Comparison of ENCODE assay signal across 8 cellular contexts in the genomic region with DNA sequence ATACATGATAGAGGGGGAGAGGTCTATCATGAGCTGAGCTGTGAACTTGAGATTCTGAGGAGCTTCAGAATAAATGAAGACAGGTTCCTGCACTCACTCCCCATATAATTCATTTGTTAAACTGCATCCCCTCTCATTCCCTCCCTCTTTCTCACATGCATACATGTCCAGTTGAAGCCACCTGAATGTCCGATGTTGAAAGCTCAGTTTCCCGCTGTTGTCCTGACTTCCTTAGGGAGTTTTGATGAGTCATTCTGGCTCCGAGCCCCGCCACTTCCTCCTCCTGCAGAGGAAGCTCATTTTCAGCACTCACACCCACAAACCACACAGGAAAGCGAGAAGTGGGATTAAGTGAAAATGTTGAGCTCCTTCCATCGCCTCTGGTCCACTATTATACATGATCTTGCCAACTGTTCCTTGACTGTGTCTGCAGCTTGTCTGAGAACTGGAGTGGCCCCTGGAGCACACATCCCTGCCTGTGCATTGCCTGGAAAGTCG.
A peak's percentile ranks its signal among the peaks of the same experiment; 100 is the strongest.
DNase-seq lines count a peak whose midpoint lies in the region; ATAC-seq, FAIRE-seq and TF ChIP-seq lines count a peak whose summit lies in the region.

No MANE protein-coding gene starts in this region.

- H3K79me2 ChIP-seq in Karpas-422 (ENCODE audit: low read length) = no peaks in the 10 kb centered on the region

- H3K36me3 Mint-ChIP-seq in activated naive CD8-positive, alpha-beta T cell treated with anti-CD3 and anti-CD28 coated beads, Interleukin-2, amount 50 U/mL, for 24 hours (ENCODE audit: low read depth) = no peaks in the 10 kb centered on the region

- H3K27ac ChIP-seq in Karpas-422 (ENCODE audit: low read length) = no peak overlapping the region

- FAIRE-seq in HTR-8/SVneo (lab: Jason Lieb, UNC) = peak; percentile 4

- H3K27me3 Mint-ChIP-seq in activated naive CD8-positive, alpha-beta T cell treated with anti-CD3 and anti-CD28 coated beads, Interleukin-2, amount 50 U/mL, for 24 hours = no peaks in the 10 kb centered on the region

- H3K9me2 ChIP-seq in Karpas-422 (replicated peaks; ENCODE audit: insufficient read depth, low read length) = no peaks in the 10 kb centered on the region

- H3K4me1 Mint-ChIP-seq in activated naive CD8-positive, alpha-beta T cell treated with anti-CD3 and anti-CD28 coated beads, Interleukin-2, amount 50 U/mL, for 24 hours = peaks cover 8% of the 10 kb centered on the region

- H3K36me3 ChIP-seq in skeletal muscle satellite cell (ENCODE audit: insufficient read depth, low read length) (no peaks in the 10 kb centered on the region), BE2C (no peaks in the 10 kb centered on the region), Karpas-422 (ENCODE audit: insufficient read depth, low read length) (no peaks in the 10 kb centered on the region)

- H3K27ac Mint-ChIP-seq in activated naive CD8-positive, alpha-beta T cell treated with anti-CD3 and anti-CD28 coated beads, Interleukin-2, amount 50 U/mL, for 24 hours = no peak overlapping the region

- H3K4me2 ChIP-seq in skeletal muscle satellite cell (ENCODE audit: low read length) = peak overlapping the region; percentile 65
- no peak overlapping the region for H3K4me2 ChIP-seq in Karpas-422 (ENCODE audit: low read depth, low read length, poor library complexity, severe bottlenecking)

- H4K20me1 ChIP-seq in Karpas-422 (ENCODE audit: insufficient read depth, low read depth, low read length) = no peaks in the 10 kb centered on the region

- H3K4me3 Mint-ChIP-seq in activated naive CD8-positive, alpha-beta T cell treated with anti-CD3 and anti-CD28 coated beads, Interleukin-2, amount 50 U/mL, for 24 hours = peak overlapping the region; percentile 51

- no peaks in the 10 kb centered on the region for H3K9me3 ChIP-seq in skeletal muscle satellite cell (replicated peaks; ENCODE audit: low read length)
- H3K9me3 ChIP-seq in BE2C = no peaks in the 10 kb centered on the region
- no peaks in the 10 kb centered on the region for H3K9me3 ChIP-seq in Karpas-422 (ENCODE audit: low read length)

- H3K4me1 ChIP-seq in skeletal muscle satellite cell (ENCODE audit: control insufficient read depth, insufficient read depth, low read length) (peaks cover 10% of the 10 kb centered on the region), BE2C (no peaks in the 10 kb centered on the region), Karpas-422 (ENCODE audit: low read length) (peaks cover 4% of the 10 kb centered on the region)

- DNase-seq in activated gamma-delta T cell treated with Interleukin-2 at 50 U/mL for 16 hours (peak; percentile 14), activated gamma-delta T cell (lab: John Stamatoyannopoulos, UW) (no peak), HTR-8/SVneo (ENCODE audit: insufficient read length, low spot score) (peak; percentile 39), hepatic stellate cell (ENCODE audit: low spot score) (peak; percentile 16), BE2C (no peak), Karpas-422 (no peak)
- DNase-seq in activated naive CD8-positive, alpha-beta T cell treated with anti-CD3 and anti-CD28 coated beads, Interleukin-2, amount 50 U/mL, for 24 hours = peak; percentile 6

- peak overlapping the region; percentile 5 for H3K4me3 ChIP-seq in skeletal muscle satellite cell (ENCODE audit: low read length)
- H3K4me3 ChIP-seq in BE2C (ENCODE audit: low read depth, low read length) = no peak overlapping the region
- H3K4me3 ChIP-seq in Karpas-422 (ENCODE audit: low read length) = no peak overlapping the region

- no peak for ATAC-seq in activated naive CD8-positive, alpha-beta T cell treated with anti-CD3 and anti-CD28 coated beads, Interleukin-2, amount 50 U/mL, for 24 hours

- H3K9me3 Mint-ChIP-seq in activated naive CD8-positive, alpha-beta T cell treated with anti-CD3 and anti-CD28 coated beads, Interleukin-2, amount 50 U/mL, for 24 hours = no peaks in the 10 kb centered on the region

- H3K9ac ChIP-seq in skeletal muscle satellite cell (ENCODE audit: low read depth, low read length) = no peak overlapping the region
- no peak overlapping the region for H3K9ac ChIP-seq in Karpas-422 (ENCODE audit: low read length)

- H3K27me3 ChIP-seq in skeletal muscle satellite cell (ENCODE audit: control insufficient read depth, insufficient read depth, low read length) = peaks cover 4% of the 10 kb centered on the region
- H3K27me3 ChIP-seq in BE2C = no peaks in the 10 kb centered on the region
- H3K27me3 ChIP-seq in Karpas-422 (ENCODE audit: low read length) = no peaks in the 10 kb centered on the region

- H2AFZ ChIP-seq in Karpas-422 (ENCODE audit: low read length) = no peak overlapping the region

- no peak for TF ChIP-seq CTCF in BE2C (IDR thresholded peaks at IDR 0.05; ENCODE audit: low read depth, low read length)

Comparison
In these comparisons a context has a peak if more than half of its experiments do, and no peak if none do; other contexts are left out.
1. DNase-seq: peak in activated gamma-delta T cell treated with Interleukin-2 at 50 U/mL for 16 hours (single experiment), HTR-8/SVneo (single experiment), activated naive CD8-positive, alpha-beta T cell treated with anti-CD3 and anti-CD28 coated beads, Interleukin-2, amount 50 U/mL, for 24 hours (single experiment) and hepatic stellate cell (single experiment); none in activated gamma-delta T cell (single experiment), BE2C (single experiment) and Karpas-422 (single experiment).